Comparison of ENCODE assay signal across 8 cellular contexts in the genomic region with DNA sequence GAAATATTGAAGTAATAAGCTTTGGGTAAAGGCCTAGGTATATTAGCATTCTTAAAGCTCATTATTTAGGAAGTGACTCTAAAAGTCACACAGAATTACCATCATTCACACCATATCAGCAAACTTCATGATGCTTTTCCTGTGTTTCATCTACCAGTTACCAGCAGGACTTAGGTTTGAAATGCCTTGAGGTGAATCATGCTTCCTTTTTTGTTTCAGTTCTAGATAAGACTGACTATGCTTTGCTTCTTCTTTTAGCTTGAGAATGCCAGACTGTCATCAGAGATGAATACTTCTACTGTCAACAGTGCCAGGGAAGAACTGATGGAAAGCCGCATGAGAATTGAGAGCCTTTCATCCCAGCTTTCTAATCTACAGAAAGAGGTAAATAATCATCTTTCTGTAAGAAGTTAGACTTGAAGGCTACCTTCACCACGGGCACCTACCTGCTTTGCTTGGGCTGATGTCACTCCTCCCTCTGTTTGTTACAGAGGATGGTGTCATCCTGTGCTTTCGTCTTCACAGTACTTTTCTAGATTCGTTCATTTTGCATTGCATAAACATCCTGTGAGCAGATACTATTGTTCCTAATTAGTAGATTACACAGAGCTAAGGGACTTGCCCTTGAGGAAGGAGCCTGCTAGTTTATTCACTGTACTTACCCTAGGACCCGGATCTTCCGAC.
DNase-seq lines count a peak whose midpoint lies in the region; ATAC-seq lines count a peak whose summit lies in the region.

No MANE protein-coding gene starts in this region.

- H3K4me1 Mint-ChIP-seq in stimulated activated naive CD8-positive, alpha-beta T cell treated with anti-CD3 and anti-CD28 coated beads, Interleukin-15, amount 100 ng/mL, for 72 hours: peaks cover 26% of the 10 kb centered on the region

- H3K27ac ChIP-seq in substantia nigra (ENCODE audit: low read depth, low read length, poor library complexity, severe bottlenecking): no peak overlapping the region

- peak overlapping the region in 1 of 2 donors; percentile 23 for H3K4me3 Mint-ChIP-seq in stimulated activated naive CD8-positive, alpha-beta T cell treated with anti-CD3 and anti-CD28 coated beads, Interleukin-15, amount 100 ng/mL, for 72 hours

- ATAC-seq in stimulated activated naive CD8-positive, alpha-beta T cell treated with anti-CD3 and anti-CD28 coated beads, Interleukin-15, amount 100 ng/mL, for 72 hours: peak; percentile 94

- H3K27me3 Mint-ChIP-seq in stimulated activated naive CD8-positive, alpha-beta T cell treated with anti-CD3 and anti-CD28 coated beads, Interleukin-15, amount 100 ng/mL, for 72 hours: no peaks in the 10 kb centered on the region

- peak; percentile 69 for DNase-seq in activated effector memory CD4-positive, alpha-beta T cell treated with anti-CD3 and anti-CD28 coated beads, Interleukin-2, amount 50 U/mL, for 16 hours
- no peak for DNase-seq in activated effector memory CD4-positive, alpha-beta T cell treated with Interleukin-2 at 50 U/mL for 16 hours
- DNase-seq in activated CD4-positive, alpha-beta T cell treated with anti-CD3 and anti-CD28 coated beads for 4 hours: peak; percentile 20 to 31
- peak; percentile 57 for DNase-seq in foreskin melanocyte
- peak; percentile 1 to 30 for DNase-seq in stimulated activated naive CD8-positive, alpha-beta T cell treated with anti-CD3 and anti-CD28 coated beads, Interleukin-15, amount 100 ng/mL, for 72 hours
- DNase-seq in NCI-H1694 treated with DMSO at 0.1 percent for 48 hours (lab: John Stamatoyannopoulos, UW): no peak
- no peak for DNase-seq in substantia nigra (lab: John Stamatoyannopoulos, UW)
- no peak for DNase-seq in cortex of kidney (lab: John Stamatoyannopoulos, UW)

- H3K27ac Mint-ChIP-seq in stimulated activated naive CD8-positive, alpha-beta T cell treated with anti-CD3 and anti-CD28 coated beads, Interleukin-15, amount 100 ng/mL, for 72 hours: peak overlapping the region; percentile 54 to 76

- no peaks in the 10 kb centered on the region for H3K9me3 Mint-ChIP-seq in stimulated activated naive CD8-positive, alpha-beta T cell treated with anti-CD3 and anti-CD28 coated beads, Interleukin-15, amount 100 ng/mL, for 72 hours

Comparison
In these comparisons a context has a peak if more than half of its experiments do, and no peak if none do; other contexts are left out.
1. DNase-seq: peak in activated effector memory CD4-positive, alpha-beta T cell treated with anti-CD3 and anti-CD28 coated beads, Interleukin-2, amount 50 U/mL, for 16 hours (single experiment), activated CD4-positive, alpha-beta T cell treated with anti-CD3 and anti-CD28 coated beads for 4 hours (2 of 2), foreskin melanocyte (single experiment) and stimulated activated naive CD8-positive, alpha-beta T cell treated with anti-CD3 and anti-CD28 coated beads, Interleukin-15, amount 100 ng/mL, for 72 hours (2 of 2); none in activated effector memory CD4-positive, alpha-beta T cell treated with Interleukin-2 at 50 U/mL for 16 hours (single experiment), NCI-H1694 treated with DMSO at 0.1 percent for 48 hours (single experiment), substantia nigra (0 of 49) and cortex of kidney (single experiment).